In genomic region chr4:102815981-102816380, GRCh38 we compare ENCODE assay signal across 11 cellular contexts. TPM values are rescaled to one million over a fixed set of nuclear protein-coding genes. Genes with fewer than 3 reads are reported as not detected.
A peak's percentile ranks its signal among the peaks of the same experiment; 100 is the strongest.
DNase-seq lines count a peak whose midpoint lies in the region; ATAC-seq and TF ChIP-seq lines count a peak whose summit lies in the region.
"Had no signal": no experiment of that assay in that cellular context is flagged by ENCODE, and none has a peak within 500 bp of the region (broad histone marks: within the 10 kb centered on the region; RNA-seq: fewer than 3 reads in every experiment).

No MANE protein-coding gene starts in this region.

- TF ChIP-seq CTCF in activated CD8-positive, alpha-beta T cell treated with anti-CD3 and anti-CD28 coated beads for 36 hours (IDR thresholded peaks at IDR 0.05), result no peak

- no peak for ATAC-seq in activated CD8-positive, alpha-beta T cell treated with anti-CD3 and anti-CD28 coated beads for 36 hours
- no peak for ATAC-seq in activated CD8-positive, alpha-beta T cell treated with anti-CD3 and anti-CD28 coated beads, Interleukin-2, amount 10 ng/mL, durations not matched to agents 7 days and 5 days
- ATAC-seq in SK-N-SH treated with all-trans-retinoic acid at 6 μM for 48 hours, result peak; percentile 88
- ATAC-seq in HG02642 (IDR thresholded peaks at IDR 0.05; ENCODE audit: poor library complexity, unreplicated experiment), result no peak
- ATAC-seq in GM19395 (IDR thresholded peaks at IDR 0.05; ENCODE audit: unreplicated experiment), result no peak

- H3K27ac Mint-ChIP-seq in activated CD8-positive, alpha-beta T cell treated with anti-CD3 and anti-CD28 coated beads for 36 hours, result peak overlapping the region; percentile 85
- no peak overlapping the region for H3K27ac Mint-ChIP-seq in activated CD8-positive, alpha-beta T cell treated with anti-CD3 and anti-CD28 coated beads, Interleukin-2, amount 10 ng/mL, durations not matched to agents 7 days and 5 days

- peaks cover 74% of the 10 kb centered on the region for H3K36me3 Mint-ChIP-seq in activated CD8-positive, alpha-beta T cell treated with anti-CD3 and anti-CD28 coated beads for 36 hours (ENCODE audit: low read depth)
- peaks cover 72% of the 10 kb centered on the region for H3K36me3 Mint-ChIP-seq in activated CD8-positive, alpha-beta T cell treated with anti-CD3 and anti-CD28 coated beads, Interleukin-2, amount 10 ng/mL, durations not matched to agents 7 days and 5 days (ENCODE audit: low read depth)

- H3K9ac ChIP-seq in skeletal muscle satellite cell (ENCODE audit: low read depth, low read length), result no peak overlapping the region

- H3K4me3 ChIP-seq in skeletal muscle satellite cell (ENCODE audit: low read length), result peak overlapping the region; percentile 20

- no peak for DNase-seq in activated CD8-positive, alpha-beta T cell treated with anti-CD3 and anti-CD28 coated beads for 36 hours
- DNase-seq in activated CD8-positive, alpha-beta T cell treated with anti-CD3 and anti-CD28 coated beads, Interleukin-2, amount 10 ng/mL, durations not matched to agents 7 days and 5 days, result no peak
- peak; percentile 61 for DNase-seq in fibroblast of the conjunctiva (ENCODE audit: low read depth)
- no peak for DNase-seq in stimulated activated naive CD4-positive, alpha-beta T cell (lab: John Stamatoyannopoulos, UW)
- DNase-seq: effector memory CD4-positive, alpha-beta T cell; naive B cell; NCI-H345 had no signal

- H3K36me3 ChIP-seq in skeletal muscle satellite cell (ENCODE audit: insufficient read depth, low read length), result peaks cover 46% of the 10 kb centered on the region

- H3K27me3 ChIP-seq in skeletal muscle satellite cell (ENCODE audit: control insufficient read depth, insufficient read depth, low read length), result no peaks in the 10 kb centered on the region

- H3K4me1 Mint-ChIP-seq in activated CD8-positive, alpha-beta T cell treated with anti-CD3 and anti-CD28 coated beads for 36 hours (ENCODE audit: low read depth), result peaks cover 86% of the 10 kb centered on the region
- H3K4me1 Mint-ChIP-seq in activated CD8-positive, alpha-beta T cell treated with anti-CD3 and anti-CD28 coated beads, Interleukin-2, amount 10 ng/mL, durations not matched to agents 7 days and 5 days (ENCODE audit: low read depth), result peaks cover 83% of the 10 kb centered on the region

- CTCF ChIA-PET in activated CD8-positive, alpha-beta T cell treated with anti-CD3 and anti-CD28 coated beads for 36 hours (lab: Charles Lee), result interaction anchor here (0.9 to 1.8 kb wide), 4 partner anchors 8 to 192 kb away, joined by 3 to 5 read pairs (median 4); no protein-coding TSS in a partner anchor
- CTCF ChIA-PET in activated CD8-positive, alpha-beta T cell treated with anti-CD3 and anti-CD28 coated beads, Interleukin-2, amount 10 ng/mL, durations not matched to agents 7 days and 5 days (lab: Charles Lee), result interaction anchor here (0.6 to 2.7 kb wide), 11 partner anchors 9 to 385 kb away, joined by 3 to 17 read pairs (median 3); partner anchors contain the start of genes BDH2 and UBE2D3

- no peaks in the 10 kb centered on the region for H3K27me3 Mint-ChIP-seq in activated CD8-positive, alpha-beta T cell treated with anti-CD3 and anti-CD28 coated beads for 36 hours
- no peaks in the 10 kb centered on the region for H3K27me3 Mint-ChIP-seq in activated CD8-positive, alpha-beta T cell treated with anti-CD3 and anti-CD28 coated beads, Interleukin-2, amount 10 ng/mL, durations not matched to agents 7 days and 5 days (ENCODE audit: low read depth)
- H3K27me3 Mint-ChIP-seq: naive B cell had no signal

- H3K4me3 Mint-ChIP-seq in activated CD8-positive, alpha-beta T cell treated with anti-CD3 and anti-CD28 coated beads for 36 hours, result no peak overlapping the region
- H3K4me3 Mint-ChIP-seq in activated CD8-positive, alpha-beta T cell treated with anti-CD3 and anti-CD28 coated beads, Interleukin-2, amount 10 ng/mL, durations not matched to agents 7 days and 5 days, result no peak overlapping the region

- peaks cover 64% of the 10 kb centered on the region for H3K4me1 ChIP-seq in skeletal muscle satellite cell (ENCODE audit: control insufficient read depth, insufficient read depth, low read length)

- H3K4me2 ChIP-seq in skeletal muscle satellite cell (ENCODE audit: low read length), result peak overlapping the region; percentile 60

- H3K9me3 ChIP-seq in skeletal muscle satellite cell (replicated peaks; ENCODE audit: low read length), result no peaks in the 10 kb centered on the region

- no peaks in the 10 kb centered on the region for H3K9me3 Mint-ChIP-seq in activated CD8-positive, alpha-beta T cell treated with anti-CD3 and anti-CD28 coated beads for 36 hours
- H3K9me3 Mint-ChIP-seq in activated CD8-positive, alpha-beta T cell treated with anti-CD3 and anti-CD28 coated beads, Interleukin-2, amount 10 ng/mL, durations not matched to agents 7 days and 5 days (ENCODE audit: insufficient read depth), result no peaks in the 10 kb centered on the region
- H3K9me3 Mint-ChIP-seq: naive B cell had no signal

- intact Hi-C loops in activated CD8-positive, alpha-beta T cell treated with anti-CD3 and anti-CD28 coated beads for 36 hours (cut with micrococcal nuclease), result no loop called here

- POLR2A ChIA-PET in activated CD8-positive, alpha-beta T cell treated with anti-CD3 and anti-CD28 coated beads for 36 hours (lab: Charles Lee), result interaction anchor here (1.0 to 3.8 kb wide), 4 partner anchors 10 to 55 kb away, joined by 3 to 63 read pairs (median 4); partner anchors contain the start of genes MANBA and UBE2D3
- POLR2A ChIA-PET in activated CD8-positive, alpha-beta T cell treated with anti-CD3 and anti-CD28 coated beads, Interleukin-2, amount 10 ng/mL, durations not matched to agents 7 days and 5 days (lab: Charles Lee), result interaction anchor here (3.7 to 5.4 kb wide), 2 partner anchors 11 to 53 kb away, joined by 24 to 62 read pairs; partner anchors contain the start of genes CISD2 and UBE2D3

TF ChIP-seq in SK-N-SH treated with all-trans-retinoic acid at 6 μM for 48 hours, 23 proteins besides CTCF, POLR2A, EP300 and RAD21:
- TF ChIP-seq, protein P1, sequence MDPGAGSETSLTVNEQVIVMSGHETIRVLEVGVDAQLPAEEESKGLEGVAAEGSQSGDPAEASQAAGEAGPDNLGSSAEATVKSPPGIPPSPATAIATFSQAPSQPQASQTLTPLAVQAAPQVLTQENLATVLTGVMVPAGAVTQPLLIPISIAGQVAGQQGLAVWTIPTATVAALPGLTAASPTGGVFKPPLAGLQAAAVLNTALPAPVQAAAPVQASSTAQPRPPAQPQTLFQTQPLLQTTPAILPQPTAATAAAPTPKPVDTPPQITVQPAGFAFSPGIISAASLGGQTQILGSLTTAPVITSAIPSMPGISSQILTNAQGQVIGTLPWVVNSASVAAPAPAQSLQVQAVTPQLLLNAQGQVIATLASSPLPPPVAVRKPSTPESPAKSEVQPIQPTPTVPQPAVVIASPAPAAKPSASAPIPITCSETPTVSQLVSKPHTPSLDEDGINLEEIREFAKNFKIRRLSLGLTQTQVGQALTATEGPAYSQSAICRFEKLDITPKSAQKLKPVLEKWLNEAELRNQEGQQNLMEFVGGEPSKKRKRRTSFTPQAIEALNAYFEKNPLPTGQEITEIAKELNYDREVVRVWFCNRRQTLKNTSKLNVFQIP (CRISPR knock-in tag; IDR thresholded peaks at IDR 0.05; ENCODE audit: borderline replicate concordance, low read depth), result no peak
- peak; percentile 16; the same call in 1 of the 2 replicates for TF ChIP-seq ISL1 (CRISPR knock-in tag; IDR thresholded peaks at IDR 0.05)
- peak; percentile 44; the same call in 1 of the 2 replicates for TF ChIP-seq ZFP3 (CRISPR knock-in tag; IDR thresholded peaks at IDR 0.05)

RNA-seq across cellular contexts. Expression of gene UBE2D3, which starts 11.4 kb away (rescaled TPM):
- 100 to 1,000 TPM; 410 to 427 TPM for total RNA-seq in activated CD8-positive, alpha-beta T cell treated with anti-CD3 and anti-CD28 coated beads for 36 hours
- 100 to 1,000 TPM; 388 to 409 TPM for total RNA-seq in activated CD8-positive, alpha-beta T cell treated with anti-CD3 and anti-CD28 coated beads, Interleukin-2, amount 10 ng/mL, durations not matched to agents 7 days and 5 days
- 323 and 356 TPM in 2 replicates for total RNA-seq in skeletal muscle satellite cell (2012; rRNA removed)

RNA-seq across cellular contexts. Expression of gene CISD2, which starts 52.8 kb away (rescaled TPM):
- total RNA-seq in activated CD8-positive, alpha-beta T cell treated with anti-CD3 and anti-CD28 coated beads for 36 hours, result 10 to 100 TPM; 31.1 to 32.3 TPM
- total RNA-seq in activated CD8-positive, alpha-beta T cell treated with anti-CD3 and anti-CD28 coated beads, Interleukin-2, amount 10 ng/mL, durations not matched to agents 7 days and 5 days, result 10 to 100 TPM; 37.7 to 40.0 TPM
- 36.0 and 37.4 TPM in 2 replicates for total RNA-seq in skeletal muscle satellite cell (2012; rRNA removed)

RNA-seq across cellular contexts. Expression of gene MANBA, which starts 55.2 kb away (rescaled TPM):
- 10 to 100 TPM; 14.5 to 16.3 TPM for total RNA-seq in activated CD8-positive, alpha-beta T cell treated with anti-CD3 and anti-CD28 coated beads for 36 hours
- total RNA-seq in activated CD8-positive, alpha-beta T cell treated with anti-CD3 and anti-CD28 coated beads, Interleukin-2, amount 10 ng/mL, durations not matched to agents 7 days and 5 days, result 10 to 100 TPM; 15.1 to 16.6 TPM
- 18.0 and 18.8 TPM in 2 replicates for total RNA-seq in skeletal muscle satellite cell (2012; rRNA removed)
